ENCODE assay signal across 18 cellular contexts in the genomic region with DNA sequence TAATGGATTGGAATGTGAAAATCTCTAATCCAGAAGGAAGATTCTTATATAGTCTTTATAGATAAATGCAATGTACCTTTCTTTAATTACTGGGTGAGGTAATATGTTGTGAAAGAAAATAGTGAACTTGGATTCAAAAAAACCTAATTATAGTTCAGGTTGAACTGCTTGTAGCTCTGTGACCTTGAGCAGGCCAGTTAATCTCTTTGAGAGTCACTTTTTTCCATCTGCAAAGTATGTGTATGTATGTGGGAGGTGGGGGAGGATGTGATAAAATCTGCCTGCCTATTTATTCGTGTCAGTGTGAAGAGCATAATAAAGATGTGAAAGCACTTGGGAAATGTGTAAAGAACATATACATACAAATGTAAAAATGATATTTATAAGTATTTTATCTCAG. TPM values are rescaled to one million over a fixed set of nuclear protein-coding genes. Genes with fewer than 3 reads are reported as not detected.
DNase-seq lines count a peak whose midpoint lies in the region; ATAC-seq, FAIRE-seq and TF ChIP-seq lines count a peak whose summit lies in the region.
"Had no signal": no experiment of that assay in that cellular context is flagged by ENCODE, and none has a peak within 500 bp of the region (broad histone marks: within the 10 kb centered on the region; RNA-seq: fewer than 3 reads in every experiment).

No MANE protein-coding gene starts in this region.

- peak; percentile 41 for FAIRE-seq in D721Med (lab: Jason Lieb, UNC)

- TF ChIP-seq CTCF in D721Med (IDR thresholded peaks at IDR 0.05; ENCODE audit: insufficient read depth, missing control alignments) (no peak), right lobe of liver (IDR thresholded peaks at IDR 0.05) (no peak)

- POLR2A ChIA-PET in activated CD4-positive, alpha-beta T cell treated with anti-CD3 and anti-CD28 coated beads for 36 hours (lab: Charles Lee), result no interaction called here

- no peak overlapping the region for H3K27ac Mint-ChIP-seq in activated CD4-positive, alpha-beta T cell treated with anti-CD3 and anti-CD28 coated beads for 36 hours
- H3K27ac Mint-ChIP-seq: activated naive CD4-positive, alpha-beta T cell treated with anti-CD3 and anti-CD28 coated beads for 36 hours; CD4-positive, alpha-beta T cell had no signal

- peaks cover 5% of the 10 kb centered on the region for H3K9me3 Mint-ChIP-seq in activated CD4-positive, alpha-beta T cell treated with anti-CD3 and anti-CD28 coated beads for 36 hours (ENCODE audit: low read depth)

- no peak for DNase-seq in D721Med (ENCODE audit: insufficient read length, low spot score)
- DNase-seq in NCI-H2227 (lab: John Stamatoyannopoulos, UW; ENCODE audit: unreplicated experiment), result peak; percentile 38
- peak; percentile 46 for DNase-seq in dermis blood vessel endothelial cell
- DNase-seq in right lobe of liver, result no peak
- no peak for DNase-seq in effector memory CD4-positive, alpha-beta T cell
- DNase-seq in AG08396 (ENCODE audit: low spot score), result no peak
- no peak for DNase-seq in activated CD4-positive, alpha-beta T cell treated with anti-CD3 and anti-CD28 coated beads for 36 hours
- DNase-seq: ACHN; activated naive CD4-positive, alpha-beta T cell treated with anti-CD3 and anti-CD28 coated beads for 36 hours; CD4-positive, alpha-beta T cell; DMS79; effector CD4-positive, alpha-beta T cell; Kasumi-1; lower lobe of right lung; NCI-H1436; NCI-H446 treated with DMSO at 0.1 percent for 48 hours; nephron progenitor cell had no signal

- H3K9me3 ChIP-seq in right lobe of liver, result no peaks in the 10 kb centered on the region
- H3K9me3 ChIP-seq in effector memory CD4-positive, alpha-beta T cell (ENCODE audit: control insufficient read depth, low read length), result no peaks in the 10 kb centered on the region

- CTCF ChIA-PET in activated CD4-positive, alpha-beta T cell treated with anti-CD3 and anti-CD28 coated beads for 36 hours (lab: Charles Lee), result no interaction called here

- H3K4me3 ChIP-seq in right lobe of liver, result no peak overlapping the region
- no peak overlapping the region for H3K4me3 ChIP-seq in effector memory CD4-positive, alpha-beta T cell (ENCODE audit: insufficient read depth, low read depth, low read length, poor library complexity, severe bottlenecking)
- H3K4me3 ChIP-seq: lower lobe of right lung had no signal

- H3K4me1 Mint-ChIP-seq in activated CD4-positive, alpha-beta T cell treated with anti-CD3 and anti-CD28 coated beads for 36 hours, result peaks cover 7% of the 10 kb centered on the region

- intact Hi-C loops in right lobe of liver (cut with DNase I), result no loop called here
- intact Hi-C loops in activated CD4-positive, alpha-beta T cell treated with anti-CD3 and anti-CD28 coated beads for 36 hours (cut with DNase I, micrococcal nuclease), result no loop called here

- no peaks in the 10 kb centered on the region for H3K27me3 ChIP-seq in right lobe of liver
- H3K27me3 ChIP-seq in effector memory CD4-positive, alpha-beta T cell (replicated peaks; ENCODE audit: control insufficient read depth, insufficient read depth, low read length, poor library complexity, severe bottlenecking), result no peaks in the 10 kb centered on the region

- TF ChIP-seq POLR2A in right lobe of liver (IDR thresholded peaks at IDR 0.05), result no peak

- H3K4me1 ChIP-seq in right lobe of liver, result peaks cover 0 to 26% (median 7%) of the 10 kb centered on the region in 4 donors
- H3K4me1 ChIP-seq in effector memory CD4-positive, alpha-beta T cell (ENCODE audit: control insufficient read depth, insufficient read depth, low read length, poor library complexity, severe bottlenecking), result no peaks in the 10 kb centered on the region

- peak in 2 of 4 donors; percentile 48 to 57 for ATAC-seq in right lobe of liver
- ATAC-seq in activated CD4-positive, alpha-beta T cell treated with anti-CD3 and anti-CD28 coated beads for 36 hours, result no peak
- ATAC-seq in HG02623 (IDR thresholded peaks at IDR 0.05; ENCODE audit: unreplicated experiment), result no peak
- ATAC-seq: lower lobe of right lung had no signal

- no peak overlapping the region for H3K4me3 Mint-ChIP-seq in activated CD4-positive, alpha-beta T cell treated with anti-CD3 and anti-CD28 coated beads for 36 hours
- H3K4me3 Mint-ChIP-seq: activated naive CD4-positive, alpha-beta T cell treated with anti-CD3 and anti-CD28 coated beads for 36 hours; CD4-positive, alpha-beta T cell; nephron progenitor cell had no signal

- H3K36me3 Mint-ChIP-seq in activated CD4-positive, alpha-beta T cell treated with anti-CD3 and anti-CD28 coated beads for 36 hours (ENCODE audit: low read depth), result peaks cover 15% of the 10 kb centered on the region

- 4% methylated on average over 1 of the region's 1 CpG for WGBS in right lobe of liver (ENCODE audit: insufficient coverage, low coverage, low lambda C conversion rate, missing lambda C conversion rate)

- H3K36me3 ChIP-seq in right lobe of liver, result no peaks in the 10 kb centered on the region
- H3K36me3 ChIP-seq in effector memory CD4-positive, alpha-beta T cell (ENCODE audit: control insufficient read depth, insufficient read depth, low read length), result no peaks in the 10 kb centered on the region
- H3K36me3 ChIP-seq: lower lobe of right lung had no signal

- no peaks in the 10 kb centered on the region for H3K27me3 Mint-ChIP-seq in activated CD4-positive, alpha-beta T cell treated with anti-CD3 and anti-CD28 coated beads for 36 hours
- H3K27me3 Mint-ChIP-seq: CD4-positive, alpha-beta T cell had no signal

- H3K27ac ChIP-seq in right lobe of liver, result peak overlapping the region in 2 of 3 donors; percentile 17 to 56
- H3K27ac ChIP-seq in effector memory CD4-positive, alpha-beta T cell (ENCODE audit: insufficient read depth, low read length, poor library complexity, severe bottlenecking), result no peak overlapping the region
- H3K27ac ChIP-seq: lower lobe of right lung had no signal

RNA-seq across cellular contexts. Expression of a gene that starts 34.4 kb away (rescaled TPM):
- total RNA-seq in dermis blood vessel endothelial cell (65.7 and 79.2 TPM in 2 replicates), right lobe of liver (10 to 100 TPM in 5 of 6 experiments, 1 to 10 TPM in 1; 8.1 to 23.5 (median 15.4) TPM)
- 1 to 10 TPM; 3.6 to 4.2 TPM for total RNA-seq in activated CD4-positive, alpha-beta T cell treated with anti-CD3 and anti-CD28 coated beads for 36 hours

Comparison
In these comparisons a context has a peak if more than half of its experiments do, and no peak if none do; other contexts are left out.
1. DNase-seq: peak in NCI-H2227 (single experiment) and dermis blood vessel endothelial cell (single experiment); none in D721Med (single experiment), right lobe of liver (0 of 3), effector memory CD4-positive, alpha-beta T cell (0 of 3), AG08396 (single experiment) and activated CD4-positive, alpha-beta T cell treated with anti-CD3 and anti-CD28 coated beads for 36 hours (single experiment).